Comparison of ENCODE assay signal across 21 cellular contexts in genomic region chr11:44243086-44243485, GRCh38.
DNase-seq lines count a peak whose midpoint lies in the region; ATAC-seq and TF ChIP-seq lines count a peak whose summit lies in the region.
"Had no signal": no experiment of that assay in that cellular context is flagged by ENCODE, and none has a peak within 500 bp of the region (broad histone marks: within the 10 kb centered on the region; RNA-seq: fewer than 3 reads in every experiment).

No MANE protein-coding gene starts in this region.

- peaks cover 33% of the 10 kb centered on the region for H3K36me3 Mint-ChIP-seq in activated naive CD8-positive, alpha-beta T cell treated with anti-CD3 and anti-CD28 coated beads, Interleukin-2, amount 50 U/mL, for 24 hours (ENCODE audit: low read depth)

- H3K4me2 ChIP-seq in GM23248 (ENCODE audit: unreplicated experiment) (peak overlapping the region; percentile 74), osteoblast (ENCODE audit: insufficient read depth, low read length) (peak overlapping the region; percentile 39)

- H3F3A ChIP-seq in GM23248 (ENCODE audit: insufficient read depth): peaks cover 29% of the 10 kb centered on the region

- TF ChIP-seq CTCF in osteoblast (IDR thresholded peaks at IDR 0.05; ENCODE audit: extremely low read depth, low read depth, low read length): no peak

- H3K27me3 ChIP-seq in GM23248 (replicated peaks; ENCODE audit: insufficient read depth): no peaks in the 10 kb centered on the region
- H3K27me3 ChIP-seq in SJCRH30: no peaks in the 10 kb centered on the region
- no peaks in the 10 kb centered on the region for H3K27me3 ChIP-seq in iPS-20b (ENCODE audit: insufficient read depth, low read length)
- H3K27me3 ChIP-seq in osteoblast (ENCODE audit: insufficient read depth, low read length): no peaks in the 10 kb centered on the region
- H3K27me3 ChIP-seq: body of pancreas, pancreas, tibial artery had no signal

- in situ Hi-C loops in GM23248 (cut with MboI): no loop called here

- H3K79me2 ChIP-seq in GM23248 (ENCODE audit: insufficient read depth): no peaks in the 10 kb centered on the region
- H3K79me2 ChIP-seq in osteoblast (ENCODE audit: insufficient read depth, low read length): no peaks in the 10 kb centered on the region

- H3K9me3 ChIP-seq in GM23248 (ENCODE audit: low read depth) (no peaks in the 10 kb centered on the region), SJCRH30 (replicated peaks) (no peaks in the 10 kb centered on the region), iPS-20b (ENCODE audit: insufficient read depth, low read depth, low read length) (no peaks in the 10 kb centered on the region), osteoblast (ENCODE audit: low read depth, low read length) (no peaks in the 10 kb centered on the region)
- H3K9me3 ChIP-seq: body of pancreas, pancreas, tibial artery had no signal

- H2AFZ ChIP-seq in GM23248 (no peak overlapping the region), osteoblast (ENCODE audit: low read length) (peak overlapping the region; percentile 18)

- no peaks in the 10 kb centered on the region for H4K20me1 ChIP-seq in GM23248 (ENCODE audit: insufficient read depth)
- no peaks in the 10 kb centered on the region for H4K20me1 ChIP-seq in osteoblast (ENCODE audit: insufficient read depth, low read length)

- H3K36me3 ChIP-seq in GM23248 (ENCODE audit: low read depth) (no peaks in the 10 kb centered on the region), SJCRH30 (0 out of 2 replicates have a peak, but pooled peaks cover 5% of the 10 kb centered on the region), iPS-20b (ENCODE audit: insufficient read depth, low read depth, low read length) (peaks cover 15% of the 10 kb centered on the region; the same call in 1 of the 2 replicates), osteoblast (ENCODE audit: insufficient read depth, low read length) (no peaks in the 10 kb centered on the region)
- H3K36me3 ChIP-seq: pancreas had no signal

- ATAC-seq in GM19023 (IDR thresholded peaks at IDR 0.05; ENCODE audit: unreplicated experiment): no peak
- ATAC-seq in activated naive CD8-positive, alpha-beta T cell treated with anti-CD3 and anti-CD28 coated beads, Interleukin-2, amount 50 U/mL, for 24 hours: no peak
- ATAC-seq: GM12878, Panc1 had no signal

- H3K4me3 Mint-ChIP-seq in activated naive CD8-positive, alpha-beta T cell treated with anti-CD3 and anti-CD28 coated beads, Interleukin-2, amount 50 U/mL, for 24 hours: no peak overlapping the region
- H3K4me3 Mint-ChIP-seq: activated naive CD8-positive, alpha-beta T cell; CD4-positive, alpha-beta T cell had no signal

- DNase-seq in GM23248 (no peak), SJCRH30 (peak; percentile 83 to 86), osteoblast (ENCODE audit: insufficient read length, low spot score, missing footprints) (no peak), RKO (ENCODE audit: low spot score) (no peak)
- no peak for DNase-seq in stimulated activated CD8-positive, alpha-beta memory T cell treated with anti-CD3 and anti-CD28 coated beads, Interleukin-4, amount 100 ng/mL, for 48 hours
- DNase-seq in activated naive CD8-positive, alpha-beta T cell treated with anti-CD3 and anti-CD28 coated beads, Interleukin-2, amount 50 U/mL, for 24 hours: no peak
- DNase-seq: activated CD8-positive, alpha-beta memory T cell treated with anti-CD3 and anti-CD28 coated beads for 24 hours; CD4-positive, alpha-beta T cell; GOT3; NCI-H1105; NCI-H2081 treated with DMSO at 0.1 percent for 48 hours; NCI-H446 treated with DMSO at 0.1 percent for 48 hours; stimulated activated naive CD4-positive, alpha-beta T cell treated with Interleukin-2 at 50 U/mL for 16 hours; tibial artery had no signal

- WGBS in GM23248 (ENCODE audit: low coverage in 1 of 2, low lambda C conversion rate in 2 of 2, missing lambda C conversion rate in 2 of 2), 2 experiments: 97 to 100% methylated on average over 5 of the region's 5 CpGs

- H3K27ac Mint-ChIP-seq in activated naive CD8-positive, alpha-beta T cell treated with anti-CD3 and anti-CD28 coated beads, Interleukin-2, amount 50 U/mL, for 24 hours: no peak overlapping the region
- H3K27ac Mint-ChIP-seq: activated naive CD8-positive, alpha-beta T cell; CD4-positive, alpha-beta T cell had no signal

- no peaks in the 10 kb centered on the region for H3K9me3 Mint-ChIP-seq in activated naive CD8-positive, alpha-beta T cell treated with anti-CD3 and anti-CD28 coated beads, Interleukin-2, amount 50 U/mL, for 24 hours
- H3K9me3 Mint-ChIP-seq: CD4-positive, alpha-beta T cell had no signal

- H3K4me1 Mint-ChIP-seq in activated naive CD8-positive, alpha-beta T cell treated with anti-CD3 and anti-CD28 coated beads, Interleukin-2, amount 50 U/mL, for 24 hours: no peaks in the 10 kb centered on the region

- H3K4me3 ChIP-seq in GM23248: no peak overlapping the region
- H3K4me3 ChIP-seq in SJCRH30: no peak overlapping the region
- H3K4me3 ChIP-seq in iPS-20b (ENCODE audit: low read length): no peak overlapping the region
- no peak overlapping the region for H3K4me3 ChIP-seq in osteoblast (ENCODE audit: insufficient read depth, low read length)
- H3K4me3 ChIP-seq: body of pancreas, GM12878, pancreas, tibial artery had no signal

- peaks cover 51% of the 10 kb centered on the region for H3K4me1 ChIP-seq in GM23248 (ENCODE audit: insufficient read depth)
- H3K4me1 ChIP-seq in SJCRH30: peaks cover 71% of the 10 kb centered on the region
- H3K4me1 ChIP-seq in iPS-20b (ENCODE audit: insufficient read depth, low read length): peaks cover 30% of the 10 kb centered on the region
- H3K4me1 ChIP-seq in osteoblast (ENCODE audit: insufficient read depth, low read length): peaks cover 47% of the 10 kb centered on the region

- H3K9ac ChIP-seq in GM23248: no peak overlapping the region
- peak overlapping the region; percentile 23; the same call in 1 of the 2 replicates for H3K9ac ChIP-seq in iPS-20b (ENCODE audit: low read depth, low read length)

- H3K27ac ChIP-seq in GM23248 (no peak overlapping the region), SJCRH30 (peak overlapping the region; percentile 76), iPS-20b (ENCODE audit: low read length) (peak overlapping the region; percentile 31), osteoblast (ENCODE audit: low read depth, low read length) (no peak overlapping the region)
- H3K27ac ChIP-seq: pancreas, tibial artery had no signal

- no peaks in the 10 kb centered on the region for H3K9me2 ChIP-seq in GM23248 (ENCODE audit: insufficient read depth)

- H3K27me3 Mint-ChIP-seq in activated naive CD8-positive, alpha-beta T cell treated with anti-CD3 and anti-CD28 coated beads, Interleukin-2, amount 50 U/mL, for 24 hours: no peaks in the 10 kb centered on the region
- H3K27me3 Mint-ChIP-seq: activated naive CD8-positive, alpha-beta T cell; CD4-positive, alpha-beta T cell had no signal

Comparison
In these comparisons a context has a peak if more than half of its experiments do, and no peak if none do; other contexts are left out.
1. DNase-seq: peak in SJCRH30 (2 of 2); none in GM23248 (single experiment), osteoblast (single experiment), stimulated activated CD8-positive, alpha-beta memory T cell treated with anti-CD3 and anti-CD28 coated beads, Interleukin-4, amount 100 ng/mL, for 48 hours (single experiment), activated naive CD8-positive, alpha-beta T cell treated with anti-CD3 and anti-CD28 coated beads, Interleukin-2, amount 50 U/mL, for 24 hours (single experiment) and RKO (single experiment).
2. H3K27ac ChIP-seq: peak in SJCRH30 (single experiment) and iPS-20b (single experiment); none in GM23248 (single experiment) and osteoblast (single experiment).